17 cellular contexts compared by ENCODE assay signal in genomic region chr11:126111458-126112116, GRCh38. TPM values are rescaled to one million over a fixed set of nuclear protein-coding genes. Genes with fewer than 3 reads are reported as not detected.
DNase-seq lines count a peak whose midpoint lies in the region; ATAC-seq and TF ChIP-seq lines count a peak whose summit lies in the region.
"Had no signal": no experiment of that assay in that cellular context is flagged by ENCODE, and none has a peak within 500 bp of the region (broad histone marks: within the 10 kb centered on the region; RNA-seq: fewer than 3 reads in every experiment).

No MANE protein-coding gene starts in this region.

- peak overlapping the region; percentile 73 for H3K27ac Mint-ChIP-seq in neural progenitor cell
- H3K27ac Mint-ChIP-seq: activated naive CD4-positive, alpha-beta T cell treated with anti-CD3 and anti-CD28 coated beads, Interleukin-2, amount 10 ng/mL, durations not matched to agents 7 days and 5 days; natural killer cell treated with Interleukin-12 subunit alpha and Interleukin-12 subunit beta and Interleukin-15 and Interleukin-18, amount 100 ng/mL, for 72 hours had no signal

- no peaks in the 10 kb centered on the region for H3K36me3 ChIP-seq in neural progenitor cell
- H3K36me3 ChIP-seq: vagina had no signal

- H3K4me3 Mint-ChIP-seq in neural progenitor cell = no peak overlapping the region
- H3K4me3 Mint-ChIP-seq: activated naive CD4-positive, alpha-beta T cell treated with anti-CD3 and anti-CD28 coated beads, Interleukin-2, amount 10 ng/mL, durations not matched to agents 7 days and 5 days; natural killer cell treated with Interleukin-12 subunit alpha and Interleukin-12 subunit beta and Interleukin-15 and Interleukin-18, amount 100 ng/mL, for 72 hours had no signal

- peaks cover 9% of the 10 kb centered on the region for H3F3A ChIP-seq in neural progenitor cell (ENCODE audit: low read depth)

- no peaks in the 10 kb centered on the region for H4K20me1 ChIP-seq in neural progenitor cell (ENCODE audit: low read depth)

- H3K4me1 Mint-ChIP-seq in neural progenitor cell = peaks cover 64% of the 10 kb centered on the region
- H3K4me1 Mint-ChIP-seq: activated naive CD4-positive, alpha-beta T cell treated with anti-CD3 and anti-CD28 coated beads, Interleukin-2, amount 10 ng/mL, durations not matched to agents 7 days and 5 days had no signal

- no peaks in the 10 kb centered on the region for H3K27me3 ChIP-seq in neural progenitor cell
- H3K27me3 ChIP-seq: vagina had no signal

- DNase-seq in Right ventricle myocardium superior (peak; percentile 64), cardiac septum (ENCODE audit: low spot score) (no peak), cerebellum (ENCODE audit: low spot score) (peak; percentile 86), neural progenitor cell (ENCODE audit: low spot score) (no peak), germinal center (ENCODE audit: low spot score) (no peak), mucosa of gallbladder (ENCODE audit: low spot score) (no peak)
- DNase-seq in activated T-cell treated with anti-CD3 and anti-CD28 coated beads, Interleukin-2, amount 50 U/mL, for 48 hours = no peak
- DNase-seq: activated CD4-positive, alpha-beta T cell treated with anti-CD3 and anti-CD28 coated beads for 4 hours; activated CD8-positive, alpha-beta memory T cell treated with anti-CD3 and anti-CD28 coated beads, Interleukin-2, amount 50 U/mL, for 48 hours; activated naive CD4-positive, alpha-beta T cell treated with anti-CD3 and anti-CD28 coated beads, Interleukin-2, amount 10 ng/mL, durations not matched to agents 7 days and 5 days; IMR-90; NCI-H2107; SHP77 treated with DMSO at 0.1 percent for 48 hours had no signal

- H2AFZ ChIP-seq in neural progenitor cell (replicated peaks) = no peak overlapping the region

- H3K4me1 ChIP-seq in neural progenitor cell = peaks cover 10% of the 10 kb centered on the region

- peaks cover 12% of the 10 kb centered on the region for H3K27me3 Mint-ChIP-seq in neural progenitor cell (ENCODE audit: insufficient read depth, low read depth)

- H3K4me3 ChIP-seq in neural progenitor cell = no peak overlapping the region
- H3K4me3 ChIP-seq: vagina had no signal

- no peak overlapping the region for H3K4me2 ChIP-seq in neural progenitor cell

- no peak overlapping the region for H3K27ac ChIP-seq in neural progenitor cell
- H3K27ac ChIP-seq: vagina had no signal

- TF ChIP-seq CTCF in neural progenitor cell (IDR thresholded peaks at IDR 0.05) = no peak

- no peak overlapping the region for H3K9ac ChIP-seq in neural progenitor cell

- intact Hi-C loops in Right ventricle myocardium superior (cut with DNase I) (no loop called here), cardiac septum (cut with DNase I) (loop anchor here (5.0 kb wide), 1 partner anchor 91 kb away; no protein-coding TSS in a partner anchor)

- H3K9me3 ChIP-seq in neural progenitor cell (ENCODE audit: low read depth) = no peaks in the 10 kb centered on the region
- H3K9me3 ChIP-seq: vagina had no signal

- H3K36me3 Mint-ChIP-seq in neural progenitor cell = no peaks in the 10 kb centered on the region
- H3K36me3 Mint-ChIP-seq: activated naive CD4-positive, alpha-beta T cell treated with anti-CD3 and anti-CD28 coated beads, Interleukin-2, amount 10 ng/mL, durations not matched to agents 7 days and 5 days; natural killer cell treated with Interleukin-12 subunit alpha and Interleukin-12 subunit beta and Interleukin-15 and Interleukin-18, amount 100 ng/mL, for 72 hours had no signal

- no peaks in the 10 kb centered on the region for H3K79me2 ChIP-seq in neural progenitor cell (ENCODE audit: low read depth)

- peak; percentile 9 for ATAC-seq in Right ventricle myocardium superior (ENCODE audit: poor library complexity)
- no peak for ATAC-seq in GM18858 (IDR thresholded peaks at IDR 0.05; ENCODE audit: unreplicated experiment)
- ATAC-seq: left lobe of liver had no signal

- H3K9me3 Mint-ChIP-seq in neural progenitor cell = no peaks in the 10 kb centered on the region
- H3K9me3 Mint-ChIP-seq: activated naive CD4-positive, alpha-beta T cell treated with anti-CD3 and anti-CD28 coated beads, Interleukin-2, amount 10 ng/mL, durations not matched to agents 7 days and 5 days; natural killer cell treated with Interleukin-12 subunit alpha and Interleukin-12 subunit beta and Interleukin-15 and Interleukin-18, amount 100 ng/mL, for 72 hours had no signal

RNA-seq across cellular contexts. Expression of gene CDON, which starts 48.9 kb away (rescaled TPM):
- total RNA-seq in Right ventricle myocardium superior (12.3 TPM), cardiac septum (4.4 TPM), cerebellum (35.1 TPM), neural progenitor cell (ENCODE audit: low replicate concordance) (50.5 and 71.3 TPM in 2 replicates), mucosa of gallbladder (25.8 TPM)

Comparison
In these comparisons a context has a peak if more than half of its experiments do, and no peak if none do; other contexts are left out.
1. DNase-seq: peak in Right ventricle myocardium superior (single experiment) and cerebellum (single experiment); none in cardiac septum (single experiment), neural progenitor cell (single experiment), germinal center (single experiment), activated T-cell treated with anti-CD3 and anti-CD28 coated beads, Interleukin-2, amount 50 U/mL, for 48 hours (0 of 2) and mucosa of gallbladder (single experiment).